ENCODE assay signal across 8 cellular contexts in the genomic region with DNA sequence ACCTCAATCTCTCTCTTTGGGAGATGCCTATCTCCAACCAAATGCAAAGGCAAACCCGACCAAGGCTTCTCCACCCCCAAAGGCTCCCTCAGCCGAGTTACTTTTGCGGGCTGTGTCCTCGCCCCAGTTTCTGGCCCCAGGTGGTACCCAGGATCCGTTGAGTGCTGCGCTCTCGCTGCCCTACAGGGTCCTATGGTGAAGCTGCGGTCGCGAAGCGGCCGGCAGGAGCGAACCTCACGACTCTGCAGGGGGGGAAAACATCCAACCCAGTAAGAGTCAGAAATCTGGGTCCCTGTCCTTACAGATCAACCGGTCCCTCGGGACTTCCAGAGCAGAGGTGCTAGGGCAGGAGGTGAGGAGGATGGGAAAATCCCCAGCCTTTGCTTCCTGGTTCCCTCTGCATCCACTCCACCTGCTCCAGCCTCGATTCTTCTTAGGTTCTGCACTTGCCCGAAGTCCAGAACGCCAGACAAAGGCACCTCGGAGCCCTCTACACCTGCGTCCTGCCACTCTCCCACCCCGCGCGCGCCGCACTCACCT. TPM values are rescaled to one million over a fixed set of nuclear protein-coding genes. Genes with fewer than 3 reads are reported as not detected.
DNase-seq lines count a peak whose midpoint lies in the region; ATAC-seq and TF ChIP-seq lines count a peak whose summit lies in the region.

No MANE protein-coding gene starts in this region.

- H3K9me3 Mint-ChIP-seq in activated CD8-positive, alpha-beta T cell treated with anti-CD3 and anti-CD28 coated beads, Interleukin-2, amount 10 ng/mL, durations not matched to agents 7 days and 5 days (ENCODE audit: insufficient read depth) = no peaks in the 10 kb centered on the region
- no peaks in the 10 kb centered on the region for H3K9me3 Mint-ChIP-seq in stimulated activated effector memory CD8-positive, alpha-beta T cell treated with anti-CD3 and anti-CD28 coated beads, Interleukin-12 subunit alpha, Interleukin-12 subunit beta, amount 100 ng/mL, for 72 hours

- peak overlapping the region; percentile 78 for H3K27ac ChIP-seq in hepatocyte

- no peaks in the 10 kb centered on the region for H3K36me3 Mint-ChIP-seq in activated CD8-positive, alpha-beta T cell treated with anti-CD3 and anti-CD28 coated beads, Interleukin-2, amount 10 ng/mL, durations not matched to agents 7 days and 5 days (ENCODE audit: low read depth)
- no peaks in the 10 kb centered on the region for H3K36me3 Mint-ChIP-seq in stimulated activated effector memory CD8-positive, alpha-beta T cell treated with anti-CD3 and anti-CD28 coated beads, Interleukin-12 subunit alpha, Interleukin-12 subunit beta, amount 100 ng/mL, for 72 hours

- peak; percentile 12 for ATAC-seq in HG02610 (IDR thresholded peaks at IDR 0.05; ENCODE audit: unreplicated experiment)
- peak; percentile 5 for ATAC-seq in activated CD8-positive, alpha-beta T cell treated with anti-CD3 and anti-CD28 coated beads, Interleukin-2, amount 10 ng/mL, durations not matched to agents 7 days and 5 days
- ATAC-seq in stimulated activated effector memory CD8-positive, alpha-beta T cell treated with anti-CD3 and anti-CD28 coated beads, Interleukin-12 subunit alpha, Interleukin-12 subunit beta, amount 100 ng/mL, for 72 hours = no peak
- no peak for ATAC-seq in HG03571 (IDR thresholded peaks at IDR 0.05; ENCODE audit: unreplicated experiment)
- no peak for ATAC-seq in GM19467 (IDR thresholded peaks at IDR 0.05; ENCODE audit: unreplicated experiment)

- TF ChIP-seq CTCF in GM10248 (IDR thresholded peaks at IDR 0.05; ENCODE audit: control extremely low read depth, extremely low read depth, low read depth, missing control alignments) = no peak
- TF ChIP-seq CTCF in hepatocyte (IDR thresholded peaks at IDR 0.05; ENCODE audit: poor library complexity) = no peak
- TF ChIP-seq CTCF in GM10266 (IDR thresholded peaks at IDR 0.05; ENCODE audit: control insufficient read depth, insufficient read depth, low read depth, missing control alignments) = no peak

- H3K9me3 ChIP-seq in hepatocyte (ENCODE audit: low read depth) = no peaks in the 10 kb centered on the region

- H2AFZ ChIP-seq in hepatocyte = peak overlapping the region; percentile 79

- H3K27ac Mint-ChIP-seq in activated CD8-positive, alpha-beta T cell treated with anti-CD3 and anti-CD28 coated beads, Interleukin-2, amount 10 ng/mL, durations not matched to agents 7 days and 5 days = no peak overlapping the region
- no peak overlapping the region for H3K27ac Mint-ChIP-seq in stimulated activated effector memory CD8-positive, alpha-beta T cell treated with anti-CD3 and anti-CD28 coated beads, Interleukin-12 subunit alpha, Interleukin-12 subunit beta, amount 100 ng/mL, for 72 hours

- under 1% methylated on average over 26 of the region's 26 CpGs for WGBS in hepatocyte (ENCODE audit: low lambda C conversion rate, missing lambda C conversion rate)

- POLR2A ChIA-PET in GM10248 (lab: Yijun Ruan, JAX) = no interaction called here
- POLR2A ChIA-PET in activated CD8-positive, alpha-beta T cell treated with anti-CD3 and anti-CD28 coated beads, Interleukin-2, amount 10 ng/mL, durations not matched to agents 7 days and 5 days (lab: Charles Lee) = no interaction called here

- DNase-seq in GM10248 (ENCODE audit: extremely low spot score) = peak; percentile 24
- DNase-seq in activated CD8-positive, alpha-beta T cell treated with anti-CD3 and anti-CD28 coated beads, Interleukin-2, amount 10 ng/mL, durations not matched to agents 7 days and 5 days = no peak
- no peak for DNase-seq in hepatocyte (ENCODE audit: low spot score)
- no peak for DNase-seq in stimulated activated effector memory CD8-positive, alpha-beta T cell treated with anti-CD3 and anti-CD28 coated beads, Interleukin-12 subunit alpha, Interleukin-12 subunit beta, amount 100 ng/mL, for 72 hours (ENCODE audit: low spot score in 2 of 2)
- no peak for DNase-seq in GM10266 (ENCODE audit: extremely low spot score)

- H3K4me3 ChIP-seq in hepatocyte = peak overlapping the region; percentile 77

- H3K4me3 Mint-ChIP-seq in activated CD8-positive, alpha-beta T cell treated with anti-CD3 and anti-CD28 coated beads, Interleukin-2, amount 10 ng/mL, durations not matched to agents 7 days and 5 days = peak overlapping the region; percentile 60
- peak overlapping the region; percentile 61 for H3K4me3 Mint-ChIP-seq in stimulated activated effector memory CD8-positive, alpha-beta T cell treated with anti-CD3 and anti-CD28 coated beads, Interleukin-12 subunit alpha, Interleukin-12 subunit beta, amount 100 ng/mL, for 72 hours

- peaks cover 5% of the 10 kb centered on the region for H3K79me2 ChIP-seq in hepatocyte

- H3K4me2 ChIP-seq in hepatocyte = peak overlapping the region; percentile 96

- H3K27me3 ChIP-seq in hepatocyte = peaks cover 16% of the 10 kb centered on the region

- H3K9me2 ChIP-seq in hepatocyte (replicated peaks; ENCODE audit: insufficient read depth) = no peaks in the 10 kb centered on the region

- peaks cover 52% of the 10 kb centered on the region for H3K27me3 Mint-ChIP-seq in activated CD8-positive, alpha-beta T cell treated with anti-CD3 and anti-CD28 coated beads, Interleukin-2, amount 10 ng/mL, durations not matched to agents 7 days and 5 days (ENCODE audit: low read depth)

- CTCF ChIA-PET in GM10248 (lab: Yijun Ruan, JAX) = interaction anchor here (0.7 to 3.2 kb wide), 5 partner anchors 15 to 874 kb away, joined by 3 to 13 read pairs (median 3); no protein-coding TSS in a partner anchor
- CTCF ChIA-PET in activated CD8-positive, alpha-beta T cell treated with anti-CD3 and anti-CD28 coated beads, Interleukin-2, amount 10 ng/mL, durations not matched to agents 7 days and 5 days (lab: Charles Lee) = no interaction called here

- H4K20me1 ChIP-seq in hepatocyte (ENCODE audit: insufficient read depth, poor library complexity, severe bottlenecking) = no peaks in the 10 kb centered on the region

- H3K4me1 Mint-ChIP-seq in activated CD8-positive, alpha-beta T cell treated with anti-CD3 and anti-CD28 coated beads, Interleukin-2, amount 10 ng/mL, durations not matched to agents 7 days and 5 days (ENCODE audit: low read depth) = peaks cover 14% of the 10 kb centered on the region
- H3K4me1 Mint-ChIP-seq in stimulated activated effector memory CD8-positive, alpha-beta T cell treated with anti-CD3 and anti-CD28 coated beads, Interleukin-12 subunit alpha, Interleukin-12 subunit beta, amount 100 ng/mL, for 72 hours = peaks cover 14% of the 10 kb centered on the region

- H3K4me1 ChIP-seq in hepatocyte (ENCODE audit: insufficient read depth) = peaks cover 13% of the 10 kb centered on the region

- H3K36me3 ChIP-seq in hepatocyte (replicated peaks; ENCODE audit: insufficient read depth, low read depth) = no peaks in the 10 kb centered on the region

RNA-seq across cellular contexts. Expression of gene HS3ST1, which starts 0.5 kb away (rescaled TPM):
- total RNA-seq in activated CD8-positive, alpha-beta T cell treated with anti-CD3 and anti-CD28 coated beads, Interleukin-2, amount 10 ng/mL, durations not matched to agents 7 days and 5 days = not detected
- total RNA-seq in hepatocyte = 1.5 and 1.7 TPM in 2 replicates
- 6.9 and 7.4 TPM in 2 replicates for polyA plus RNA-seq in hepatocyte

Comparison
In these comparisons a context has a peak if more than half of its experiments do, and no peak if none do; other contexts are left out.
1. ATAC-seq: peak in HG02610 (single experiment) and activated CD8-positive, alpha-beta T cell treated with anti-CD3 and anti-CD28 coated beads, Interleukin-2, amount 10 ng/mL, durations not matched to agents 7 days and 5 days (single experiment); none in stimulated activated effector memory CD8-positive, alpha-beta T cell treated with anti-CD3 and anti-CD28 coated beads, Interleukin-12 subunit alpha, Interleukin-12 subunit beta, amount 100 ng/mL, for 72 hours (single experiment), HG03571 (single experiment) and GM19467 (single experiment).